8 cellular contexts compared by ENCODE assay signal in genomic region chr7:112084506-112084905, GRCh38.
DNase-seq lines count a peak whose midpoint lies in the region; ATAC-seq and TF ChIP-seq lines count a peak whose summit lies in the region.

No MANE protein-coding gene starts in this region.

- H3K4me1 Mint-ChIP-seq in neural progenitor cell: peaks cover 4% of the 10 kb centered on the region

- dilution Hi-C loops in mammary epithelial cell (cut with HindIII; ENCODE audit: low sequenced_read_pairs): no loop called here

- H3K9me3 Mint-ChIP-seq in neural progenitor cell: no peaks in the 10 kb centered on the region

- H3K4me3 ChIP-seq in mammary epithelial cell (replicated peaks in 1 of 3; ENCODE audit: insufficient read depth in 1 of 3, low read depth in 2 of 3, low read length in 3 of 3) (no peak overlapping the region), neural progenitor cell (no peak overlapping the region)

- H4K20me1 ChIP-seq in mammary epithelial cell (ENCODE audit: insufficient read depth, low read length) (no peaks in the 10 kb centered on the region), neural progenitor cell (ENCODE audit: low read depth) (no peaks in the 10 kb centered on the region)

- H3K36me3 Mint-ChIP-seq in neural progenitor cell: no peaks in the 10 kb centered on the region

- no peaks in the 10 kb centered on the region for H3K27me3 Mint-ChIP-seq in neural progenitor cell (ENCODE audit: insufficient read depth, low read depth)

- CTCF ChIA-PET in mammary epithelial cell (lab: Charles Lee; ENCODE audit: low non-redundant PET): no interaction called here

- in situ Hi-C loops in mammary epithelial cell (cut with MboI; ENCODE audit: low sequenced_read_pairs in 2 of 2): no loop called here

- H3K4me2 ChIP-seq in mammary epithelial cell (ENCODE audit: insufficient read depth, low read depth, low read length) (peak overlapping the region; percentile 57), neural progenitor cell (no peak overlapping the region)

- TF ChIP-seq CTCF in mammary epithelial cell (conservative IDR thresholded peaks at IDR 0.05 in 1 of 2, IDR thresholded peaks at IDR 0.05 in 1 of 2; ENCODE audit: extremely low read depth in 1 of 2, insufficient read depth in 1 of 2, low read depth in 1 of 2, low read length in 2 of 2) (no peak), neural progenitor cell (IDR thresholded peaks at IDR 0.05) (no peak)

- H2AFZ ChIP-seq in mammary epithelial cell (ENCODE audit: low read depth, low read length) (peak overlapping the region; percentile 77), neural progenitor cell (replicated peaks) (no peak overlapping the region)

- H3K9me3 ChIP-seq in mammary epithelial cell (replicated peaks; ENCODE audit: insufficient read depth, low read length) (no peaks in the 10 kb centered on the region), neural progenitor cell (ENCODE audit: low read depth) (no peaks in the 10 kb centered on the region)

- intact Hi-C loops in mammary epithelial cell (cut with micrococcal nuclease): no loop called here
- intact Hi-C loops in sciatic nerve (cut with DNase I): no loop called here

- H3K27ac Mint-ChIP-seq in neural progenitor cell: no peak overlapping the region

- H3K9ac ChIP-seq in mammary epithelial cell (ENCODE audit: insufficient read depth, low read length) (no peak overlapping the region), neural progenitor cell (no peak overlapping the region)

- peaks cover 15% of the 10 kb centered on the region for H3K79me2 ChIP-seq in mammary epithelial cell (ENCODE audit: insufficient read depth, low read length)
- H3K79me2 ChIP-seq in neural progenitor cell (ENCODE audit: low read depth): no peaks in the 10 kb centered on the region

- peak; percentile 43 for ATAC-seq in GM19043 (IDR thresholded peaks at IDR 0.05; ENCODE audit: low read depth, unreplicated experiment)
- ATAC-seq in HG02938 (IDR thresholded peaks at IDR 0.05; ENCODE audit: unreplicated experiment): peak; percentile 44
- peak; percentile 60 for ATAC-seq in sciatic nerve

- 0% methylated on average over 3 of the region's 3 CpGs for WGBS in mammary epithelial cell (ENCODE audit: low coverage, missing lambda C conversion rate)

- no peak overlapping the region for H3K4me3 Mint-ChIP-seq in neural progenitor cell

- H3K4me1 ChIP-seq in mammary epithelial cell (ENCODE audit: insufficient read depth, low read length) (peaks cover 19% of the 10 kb centered on the region), neural progenitor cell (no peaks in the 10 kb centered on the region)

- no TSS peak for BruUV-seq in mammary epithelial cell (replicated peaks; lab: Mats Ljungman, UMichigan)

- H3F3A ChIP-seq in neural progenitor cell (ENCODE audit: low read depth): no peaks in the 10 kb centered on the region

- no peak overlapping the region for H3K27ac ChIP-seq in mammary epithelial cell (ENCODE audit: insufficient read depth, low read depth, low read length)
- no peak overlapping the region for H3K27ac ChIP-seq in neural progenitor cell

- H3K36me3 ChIP-seq in mammary epithelial cell (ENCODE audit: insufficient read depth, low read length) (no peaks in the 10 kb centered on the region), neural progenitor cell (no peaks in the 10 kb centered on the region)

- H3K27me3 ChIP-seq in mammary epithelial cell (ENCODE audit: insufficient read depth, low read length) (no peaks in the 10 kb centered on the region), neural progenitor cell (no peaks in the 10 kb centered on the region)

- DNase-seq in mammary epithelial cell (peak; percentile 32), sciatic nerve (ENCODE audit: low spot score) (no peak), T1000 (lab: John Stamatoyannopoulos, UW) (no peak), T-helper 9 cell (no peak), neural progenitor cell (ENCODE audit: low spot score) (no peak), nucleus accumbens (lab: John Stamatoyannopoulos, UW) (no peak)
